ENCODE assay signal across 24 cellular contexts in genomic region chr4:123163501-123163900, GRCh38.
A peak's percentile ranks its signal among the peaks of the same experiment; 100 is the strongest.
DNase-seq lines count a peak whose midpoint lies in the region; ATAC-seq and TF ChIP-seq lines count a peak whose summit lies in the region.
"Had no signal": no experiment of that assay in that cellular context is flagged by ENCODE, and none has a peak within 500 bp of the region (broad histone marks: within the 10 kb centered on the region; RNA-seq: fewer than 3 reads in every experiment).

No MANE protein-coding gene starts in this region.

- CTCF ChIA-PET in activated CD4-positive, alpha-beta T cell treated with anti-CD3 and anti-CD28 coated beads for 36 hours (lab: Charles Lee), result no interaction called here

- H3K4me3 ChIP-seq in GM23338, result no peak overlapping the region
- no peak overlapping the region for H3K4me3 ChIP-seq in NB4 (ENCODE audit: low read depth, low read length)
- H3K4me3 ChIP-seq in lung, result no peak overlapping the region
- H3K4me3 ChIP-seq: BLaER1 treated with 17β-estradiol and CSF1 and Interleukin-3, amounts not matched to agents 10 nM and 100 nM; HAP-1; smooth muscle cell; uterus had no signal

- no peaks in the 10 kb centered on the region for H3K36me3 ChIP-seq in GM23338 (ENCODE audit: insufficient read depth)
- H3K36me3 ChIP-seq in lung (ENCODE audit: control insufficient read depth in 2 of 2, insufficient read depth in 2 of 2, low read length in 2 of 2), result no peaks in the 10 kb centered on the region
- H3K36me3 ChIP-seq: HAP-1, uterus had no signal

- H3K27ac ChIP-seq in GM23338 (ENCODE audit: low read depth) (peak overlapping the region; percentile 18; the same call in 1 of the 2 replicates), lung (ENCODE audit: low read depth in 1 of 2, low read length in 1 of 2) (no peak overlapping the region)
- H3K27ac ChIP-seq: BLaER1 treated with 17β-estradiol and CSF1 and Interleukin-3, amounts not matched to agents 10 nM and 100 nM; uterus had no signal

- no peaks in the 10 kb centered on the region for H3F3A ChIP-seq in GM23338 (replicated peaks; ENCODE audit: low read depth)

- no peaks in the 10 kb centered on the region for H3K9me3 ChIP-seq in lung (ENCODE audit: control insufficient read depth in 2 of 2, insufficient read depth in 1 of 2, low read length in 1 of 2)
- H3K9me3 ChIP-seq: Caco-2, HAP-1, uterus had no signal

- no peak overlapping the region for H3K4me3 Mint-ChIP-seq in GM23338
- H3K4me3 Mint-ChIP-seq in activated CD4-positive, alpha-beta T cell treated with anti-CD3 and anti-CD28 coated beads for 36 hours, result no peak overlapping the region
- H3K4me3 Mint-ChIP-seq: natural killer cell had no signal

- peaks cover 24% of the 10 kb centered on the region for H3K4me1 ChIP-seq in GM23338 (ENCODE audit: insufficient read depth)
- no peaks in the 10 kb centered on the region for H3K4me1 ChIP-seq in lung (ENCODE audit: control insufficient read depth in 2 of 2, insufficient read depth in 2 of 2, low read length in 2 of 2)
- H3K4me1 ChIP-seq: BLaER1 treated with 17β-estradiol and CSF1 and Interleukin-3, amounts not matched to agents 10 nM and 100 nM; Caco-2; HAP-1; uterus had no signal

- TF ChIP-seq CTCF in GM23338 (conservative IDR thresholded peaks at IDR 0.05; ENCODE audit: low read depth in 2 of 2) (no peak), NB4 (IDR thresholded peaks at IDR 0.05; ENCODE audit: low read depth, low read length) (no peak), lung (IDR thresholded peaks at IDR 0.05; ENCODE audit: control extremely low read depth, extremely low read depth) (no peak)

- POLR2A ChIA-PET in activated CD4-positive, alpha-beta T cell treated with anti-CD3 and anti-CD28 coated beads for 36 hours (lab: Charles Lee), result no interaction called here

- TF ChIP-seq POLR2A in NB4 (IDR thresholded peaks at IDR 0.05; ENCODE audit: extremely low read depth, insufficient read length), result no peak

- no peaks in the 10 kb centered on the region for H3K9me2 ChIP-seq in GM23338 (ENCODE audit: insufficient read depth)

- no peaks in the 10 kb centered on the region; the same call in 1 of the 2 replicates for H3K79me2 ChIP-seq in GM23338 (replicated peaks; ENCODE audit: insufficient read depth)

- H3K27me3 Mint-ChIP-seq in GM23338 (ENCODE audit: insufficient read depth, low read depth, poor library complexity), result peaks cover 5% of the 10 kb centered on the region
- no peaks in the 10 kb centered on the region for H3K27me3 Mint-ChIP-seq in activated CD4-positive, alpha-beta T cell treated with anti-CD3 and anti-CD28 coated beads for 36 hours

- no peak overlapping the region for H3K27ac Mint-ChIP-seq in GM23338
- H3K27ac Mint-ChIP-seq in activated CD4-positive, alpha-beta T cell treated with anti-CD3 and anti-CD28 coated beads for 36 hours, result no peak overlapping the region
- H3K27ac Mint-ChIP-seq: natural killer cell had no signal

- no peaks in the 10 kb centered on the region; the same call in 2 of the 3 replicates for H3K9me3 Mint-ChIP-seq in GM23338
- no peaks in the 10 kb centered on the region for H3K9me3 Mint-ChIP-seq in activated CD4-positive, alpha-beta T cell treated with anti-CD3 and anti-CD28 coated beads for 36 hours (ENCODE audit: low read depth)
- H3K9me3 Mint-ChIP-seq: natural killer cell had no signal

- H3K36me3 Mint-ChIP-seq in GM23338 (ENCODE audit: low read depth), result peaks cover 5% of the 10 kb centered on the region; the same call in 1 of the 3 replicates
- peaks cover 2% of the 10 kb centered on the region for H3K36me3 Mint-ChIP-seq in activated CD4-positive, alpha-beta T cell treated with anti-CD3 and anti-CD28 coated beads for 36 hours (ENCODE audit: low read depth)
- H3K36me3 Mint-ChIP-seq: natural killer cell had no signal

- intact Hi-C loops in left colon (cut with DNase I, micrococcal nuclease), result no loop called here
- intact Hi-C loops in activated CD4-positive, alpha-beta T cell treated with anti-CD3 and anti-CD28 coated beads for 36 hours (cut with DNase I, micrococcal nuclease), result no loop called here

- peaks cover 19% of the 10 kb centered on the region for H3K4me1 Mint-ChIP-seq in GM23338
- no peaks in the 10 kb centered on the region for H3K4me1 Mint-ChIP-seq in activated CD4-positive, alpha-beta T cell treated with anti-CD3 and anti-CD28 coated beads for 36 hours
- H3K4me1 Mint-ChIP-seq: natural killer cell had no signal

- no peaks in the 10 kb centered on the region for H4K20me1 ChIP-seq in GM23338 (replicated peaks; ENCODE audit: insufficient read depth)
- H4K20me1 ChIP-seq: BLaER1 treated with 17β-estradiol and CSF1 and Interleukin-3, amounts not matched to agents 10 nM and 100 nM had no signal

- no peak overlapping the region for H2AFZ ChIP-seq in GM23338

- H3K27me3 ChIP-seq in GM23338 (ENCODE audit: insufficient read depth), result no peaks in the 10 kb centered on the region
- H3K27me3 ChIP-seq in lung (ENCODE audit: control insufficient read depth, insufficient read depth), result no peaks in the 10 kb centered on the region
- H3K27me3 ChIP-seq: BLaER1 treated with 17β-estradiol and CSF1 and Interleukin-3, amounts not matched to agents 10 nM and 100 nM; uterus had no signal

- ATAC-seq in GM23338 (no peak), lung (ENCODE audit: insufficient read depth, low FRiP score) (peak; percentile 19), left colon (no peak), GM18870 (IDR thresholded peaks at IDR 0.05; ENCODE audit: unreplicated experiment) (no peak)
- ATAC-seq in activated CD4-positive, alpha-beta T cell treated with anti-CD3 and anti-CD28 coated beads for 36 hours, result no peak
- ATAC-seq: left lobe of liver, natural killer cell had no signal

- no peak overlapping the region for H3K4me2 ChIP-seq in GM23338
- H3K4me2 ChIP-seq: BLaER1 treated with 17β-estradiol and CSF1 and Interleukin-3, amounts not matched to agents 10 nM and 100 nM; smooth muscle cell had no signal

- DNase-seq in GM23338 (ENCODE audit: low spot score) (no peak), NB4 (ENCODE audit: low read depth) (peak; percentile 90), UCSD-AML1 (lab: John Stamatoyannopoulos, UW; ENCODE audit: unreplicated experiment) (peak; percentile 5), lung (ENCODE audit: low spot score) (no peak), left colon (no peak), ureter (ENCODE audit: low spot score) (no peak)
- no peak for DNase-seq in activated CD4-positive, alpha-beta T cell treated with anti-CD3 and anti-CD28 coated beads for 36 hours
- DNase-seq: activated gamma-delta T cell treated with Interleukin-2 at 50 U/mL for 16 hours; activated T-cell treated with anti-CD3 and anti-CD28 coated beads, Interleukin-2, amount 50 U/mL, for 1 hour; Caco-2; DMS79; effector CD4-positive, alpha-beta T cell; erythroblast; foreskin melanocyte; midbrain; natural killer cell; NCI-H1694 treated with DMSO at 0.1 percent for 48 hours; substantia nigra; uterus had no signal

- 23 to 59% methylated on average over 1 of the region's 1 CpG for WGBS in lung, 2 donors

TF ChIP-seq in GM23338, 12 proteins besides CTCF, POLR2A, EP300 and RAD21 (continues in another document):
- TF ChIP-seq CREB1 (CRISPR knock-in tag; IDR thresholded peaks at IDR 0.05; ENCODE audit: low read depth) (no peak), STAT1 (IDR thresholded peaks at IDR 0.05; ENCODE audit: unreplicated experiment) (no peak), EZH2phosphoT487 (IDR thresholded peaks at IDR 0.05; ENCODE audit: unreplicated experiment) (no peak), POLR2AphosphoS5 (IDR thresholded peaks at IDR 0.05; ENCODE audit: low read depth) (no peak), ZNF114 (CRISPR knock-in tag; IDR thresholded peaks at IDR 0.05) (no peak), JUNB (IDR thresholded peaks at IDR 0.05; ENCODE audit: unreplicated experiment) (no peak), NANOG (IDR thresholded peaks at IDR 0.05; ENCODE audit: borderline replicate concordance) (no peak), ETS1 (IDR thresholded peaks at IDR 0.05) (no peak), ZNF331 (CRISPR knock-in tag; IDR thresholded peaks at IDR 0.05; ENCODE audit: low read depth) (no peak), EZH2 (IDR thresholded peaks at IDR 0.05; ENCODE audit: low read depth, unreplicated experiment) (no peak)
- TF ChIP-seq, protein P1, sequence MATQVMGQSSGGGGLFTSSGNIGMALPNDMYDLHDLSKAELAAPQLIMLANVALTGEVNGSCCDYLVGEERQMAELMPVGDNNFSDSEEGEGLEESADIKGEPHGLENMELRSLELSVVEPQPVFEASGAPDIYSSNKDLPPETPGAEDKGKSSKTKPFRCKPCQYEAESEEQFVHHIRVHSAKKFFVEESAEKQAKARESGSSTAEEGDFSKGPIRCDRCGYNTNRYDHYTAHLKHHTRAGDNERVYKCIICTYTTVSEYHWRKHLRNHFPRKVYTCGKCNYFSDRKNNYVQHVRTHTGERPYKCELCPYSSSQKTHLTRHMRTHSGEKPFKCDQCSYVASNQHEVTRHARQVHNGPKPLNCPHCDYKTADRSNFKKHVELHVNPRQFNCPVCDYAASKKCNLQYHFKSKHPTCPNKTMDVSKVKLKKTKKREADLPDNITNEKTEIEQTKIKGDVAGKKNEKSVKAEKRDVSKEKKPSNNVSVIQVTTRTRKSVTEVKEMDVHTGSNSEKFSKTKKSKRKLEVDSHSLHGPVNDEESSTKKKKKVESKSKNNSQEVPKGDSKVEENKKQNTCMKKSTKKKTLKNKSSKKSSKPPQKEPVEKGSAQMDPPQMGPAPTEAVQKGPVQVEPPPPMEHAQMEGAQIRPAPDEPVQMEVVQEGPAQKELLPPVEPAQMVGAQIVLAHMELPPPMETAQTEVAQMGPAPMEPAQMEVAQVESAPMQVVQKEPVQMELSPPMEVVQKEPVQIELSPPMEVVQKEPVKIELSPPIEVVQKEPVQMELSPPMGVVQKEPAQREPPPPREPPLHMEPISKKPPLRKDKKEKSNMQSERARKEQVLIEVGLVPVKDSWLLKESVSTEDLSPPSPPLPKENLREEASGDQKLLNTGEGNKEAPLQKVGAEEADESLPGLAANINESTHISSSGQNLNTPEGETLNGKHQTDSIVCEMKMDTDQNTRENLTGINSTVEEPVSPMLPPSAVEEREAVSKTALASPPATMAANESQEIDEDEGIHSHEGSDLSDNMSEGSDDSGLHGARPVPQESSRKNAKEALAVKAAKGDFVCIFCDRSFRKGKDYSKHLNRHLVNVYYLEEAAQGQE (IDR thresholded peaks at IDR 0.05; ENCODE audit: unreplicated experiment), result no peak

Comparison
In these comparisons a context has a peak if more than half of its experiments do, and no peak if none do; other contexts are left out.
1. DNase-seq: peak in NB4 (single experiment) and UCSD-AML1 (single experiment); none in GM23338 (single experiment), lung (single experiment), left colon (0 of 2), activated CD4-positive, alpha-beta T cell treated with anti-CD3 and anti-CD28 coated beads for 36 hours (single experiment) and ureter (single experiment).